8 cellular contexts compared by ENCODE assay signal in the genomic region with DNA sequence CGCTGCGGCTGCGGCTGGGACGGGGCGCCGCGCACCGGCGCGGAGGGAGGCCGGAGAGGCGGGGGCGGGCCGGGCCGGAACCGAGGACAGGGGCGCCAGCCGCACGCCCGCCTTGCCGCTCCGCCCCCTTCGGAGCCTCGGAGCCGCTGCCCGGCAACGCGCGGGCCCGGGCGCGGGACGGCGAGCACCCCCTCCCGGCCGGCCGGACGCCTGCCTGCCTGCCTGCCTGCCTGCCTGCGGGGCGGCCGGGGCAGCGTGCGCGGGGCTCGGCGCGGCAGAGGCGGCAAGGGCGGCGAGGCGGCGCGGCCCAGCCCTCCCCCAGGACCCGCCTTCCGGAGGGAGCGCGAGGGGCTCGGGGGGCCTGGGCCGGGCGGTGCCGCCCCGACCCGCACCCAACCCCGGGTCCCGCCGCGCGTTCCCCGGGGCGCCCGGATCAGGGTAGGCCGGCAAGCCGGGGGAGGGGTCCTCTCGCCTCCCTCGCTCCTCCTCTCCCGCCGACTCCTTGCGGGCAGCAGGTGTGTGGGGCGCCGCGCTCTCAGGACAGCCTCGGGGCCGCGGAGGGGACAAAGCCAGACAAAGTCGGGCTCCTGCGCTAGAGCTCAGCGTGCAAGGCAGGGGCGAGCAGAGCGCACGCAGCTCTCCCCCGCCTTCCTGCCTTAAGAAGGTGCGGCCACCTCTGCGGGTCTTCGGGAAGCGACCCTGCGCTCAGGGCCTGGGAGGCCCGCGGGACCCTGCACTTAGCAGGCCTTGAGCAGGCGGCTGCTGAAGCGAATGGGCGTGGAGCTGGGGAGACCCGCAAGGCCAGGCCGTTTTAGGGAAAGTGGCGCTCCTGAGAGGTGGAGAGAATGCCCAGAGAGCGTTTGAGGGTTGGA. TPM values are rescaled to one million over a fixed set of nuclear protein-coding genes. Genes with fewer than 3 reads are reported as not detected.
DNase-seq lines count a peak whose midpoint lies in the region; ATAC-seq, FAIRE-seq and TF ChIP-seq lines count a peak whose summit lies in the region.

A gene (minus strand): TSS at position 58 of the 872 bp plus-strand sequence. CDS start 120 bp downstream, outside the sequence.

- POLR2A ChIA-PET in AG04449 (lab: Yijun Ruan, JAX), result interaction anchor here (0.6 kb wide), 1 partner anchor 9 kb away, joined by 3 read pairs; no protein-coding TSS in a partner anchor
- POLR2A ChIA-PET in activated CD8-positive, alpha-beta T cell treated with anti-CD3 and anti-CD28 coated beads for 36 hours (lab: Charles Lee), result interaction anchor here (0.6 to 1.0 kb wide), 2 partner anchors 17 to 47 kb away, joined by 3 to 4 read pairs; no protein-coding TSS in a partner anchor

- no peaks in the 10 kb centered on the region for H3K9me3 Mint-ChIP-seq in activated CD8-positive, alpha-beta T cell treated with anti-CD3 and anti-CD28 coated beads for 36 hours
- H3K9me3 Mint-ChIP-seq in mesothelial cell of epicardium, result peaks cover 4% of the 10 kb centered on the region

- H3K4me3 Mint-ChIP-seq in activated CD8-positive, alpha-beta T cell treated with anti-CD3 and anti-CD28 coated beads for 36 hours, result peak within 1 kb of the TSS; percentile 78
- peak within 1 kb of the TSS; percentile 95 for H3K4me3 Mint-ChIP-seq in mesothelial cell of epicardium

- CTCF ChIA-PET in AG04449 (lab: Yijun Ruan, JAX), result interaction anchor here (0.7 to 1.5 kb wide), 8 partner anchors 9 to 108 kb away, joined by 3 to 9 read pairs (median 4); no protein-coding TSS in a partner anchor
- CTCF ChIA-PET in activated CD8-positive, alpha-beta T cell treated with anti-CD3 and anti-CD28 coated beads for 36 hours (lab: Charles Lee), result interaction anchor here (0.9 to 5.0 kb wide), 3 partner anchors 11 to 95 kb away, joined by 4 to 44 read pairs (median 6); no protein-coding TSS in a partner anchor

- no peaks in the 10 kb centered on the region for H3K27me3 ChIP-seq in endocrine pancreas (ENCODE audit: control insufficient read depth, insufficient read depth, low read length)

- H3K36me3 ChIP-seq in endocrine pancreas (ENCODE audit: control insufficient read depth, insufficient read depth, low read length), result no peaks in the 10 kb centered on the region

- H3K4me3 ChIP-seq in AG04449 (ENCODE audit: low read depth, low read length) (peak within 1 kb of the TSS; percentile 66), endocrine pancreas (ENCODE audit: control insufficient read depth, insufficient read depth, low read length) (peak within 1 kb of the TSS; percentile 73)

- H3K27ac Mint-ChIP-seq in activated CD8-positive, alpha-beta T cell treated with anti-CD3 and anti-CD28 coated beads for 36 hours, result peak within 1 kb of the TSS; percentile 52
- H3K27ac Mint-ChIP-seq in mesothelial cell of epicardium, result peak within 1 kb of the TSS; percentile 95

- peak; percentile 82 for ATAC-seq in HG03025 (IDR thresholded peaks at IDR 0.05; ENCODE audit: low FRiP score, unreplicated experiment)
- peak; percentile 90 for ATAC-seq in activated CD8-positive, alpha-beta T cell treated with anti-CD3 and anti-CD28 coated beads for 36 hours

- intact Hi-C loops in activated CD8-positive, alpha-beta T cell treated with anti-CD3 and anti-CD28 coated beads for 36 hours (cut with micrococcal nuclease), result no loop called here

- no peak for DNase-seq in AG04449 (ENCODE audit: low read depth, low spot score)
- peak; percentile 73 for DNase-seq in GM18507 (ENCODE audit: extremely low spot score, insufficient read length, low read depth)
- DNase-seq in NCI-H345 treated with DMSO at 0.1 percent for 48 hours (lab: John Stamatoyannopoulos, UW; ENCODE audit: unreplicated experiment), result peak; percentile 19
- peak; percentile 57 for DNase-seq in activated CD8-positive, alpha-beta T cell treated with anti-CD3 and anti-CD28 coated beads for 36 hours
- peak; percentile 59 to 78 for DNase-seq in mesothelial cell of epicardium (ENCODE audit: low spot score in 2 of 2, unreplicated experiment in 2 of 2)
- peak; percentile 15 to 45 for DNase-seq in stimulated activated CD8-positive, alpha-beta memory T cell treated with anti-CD3 and anti-CD28 coated beads, Interleukin-7, amount 100 ng/mL, for 48 hours (ENCODE audit: extremely low read depth in 1 of 2, low read depth in 1 of 2)

- H3K9ac ChIP-seq in endocrine pancreas (ENCODE audit: control insufficient read depth, insufficient read depth, low read length), result peak within 1 kb of the TSS; percentile 84

- H3K4me1 Mint-ChIP-seq in activated CD8-positive, alpha-beta T cell treated with anti-CD3 and anti-CD28 coated beads for 36 hours (ENCODE audit: low read depth), result peaks cover 16% of the 10 kb centered on the region
- peaks cover 33% of the 10 kb centered on the region for H3K4me1 Mint-ChIP-seq in mesothelial cell of epicardium

- H3K36me3 Mint-ChIP-seq in activated CD8-positive, alpha-beta T cell treated with anti-CD3 and anti-CD28 coated beads for 36 hours (ENCODE audit: low read depth), result no peaks in the 10 kb centered on the region
- H3K36me3 Mint-ChIP-seq in mesothelial cell of epicardium, result peaks cover 2% of the 10 kb centered on the region

- TF ChIP-seq CTCF in AG04449 (IDR thresholded peaks at IDR 0.05; ENCODE audit: insufficient read depth, low read length, missing control alignments) (no peak), mesothelial cell of epicardium (IDR thresholded peaks at IDR 0.05; ENCODE audit: unreplicated experiment) (no peak)
- no peak for TF ChIP-seq CTCF in activated CD8-positive, alpha-beta T cell treated with anti-CD3 and anti-CD28 coated beads for 36 hours (IDR thresholded peaks at IDR 0.05)

- FAIRE-seq in GM18507 (lab: Jason Lieb, UNC), result no peak

- no peaks in the 10 kb centered on the region for H3K9me3 ChIP-seq in endocrine pancreas (ENCODE audit: control insufficient read depth, low read length)

- H3K27me3 Mint-ChIP-seq in activated CD8-positive, alpha-beta T cell treated with anti-CD3 and anti-CD28 coated beads for 36 hours, result peaks cover 32% of the 10 kb centered on the region
- no peaks in the 10 kb centered on the region for H3K27me3 Mint-ChIP-seq in mesothelial cell of epicardium (ENCODE audit: low read depth)

- H3K4me1 ChIP-seq in endocrine pancreas (ENCODE audit: control insufficient read depth, insufficient read depth, low read length), result no peaks in the 10 kb centered on the region

RNA-seq across cellular contexts. Expression of the gene that starts here (rescaled TPM):
- 1 to 10 TPM; 1.3 to 1.5 TPM for total RNA-seq in activated CD8-positive, alpha-beta T cell treated with anti-CD3 and anti-CD28 coated beads for 36 hours
- 33.9 to 34.8 TPM (median 34.1 TPM) in 3 replicates for total RNA-seq in mesothelial cell of epicardium

Comparison
In these comparisons a context has a peak if more than half of its experiments do, and no peak if none do; other contexts are left out.
1. RNA of the gene that starts here (total RNA-seq): 33.9 to 34.8 TPM in mesothelial cell of epicardium; 1.3 to 1.5 TPM in activated CD8-positive, alpha-beta T cell treated with anti-CD3 and anti-CD28 coated beads for 36 hours; every median in the first group is over 10 times any median in the second.